ENCODE assay signal across 22 cellular contexts in the genomic region with DNA sequence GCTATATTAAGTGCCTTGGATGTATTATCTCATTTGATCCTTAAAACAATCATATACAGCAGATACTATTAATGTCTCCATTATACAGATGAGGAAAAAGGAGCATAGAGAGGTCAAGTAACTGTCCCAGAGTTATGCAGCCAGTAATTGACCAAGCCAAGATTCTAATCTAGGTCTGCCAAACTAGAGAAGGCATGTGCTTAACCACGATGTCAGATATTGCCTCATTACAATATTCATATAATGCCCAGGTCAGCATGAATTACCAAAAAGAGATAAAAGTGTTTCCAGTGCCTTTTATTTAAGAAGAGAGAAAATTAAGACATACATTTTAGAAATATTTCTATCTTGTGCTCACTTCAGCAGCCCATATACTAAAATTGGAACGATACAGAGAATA.
"Had no signal": no experiment of that assay in that cellular context is flagged by ENCODE, and none has a peak within 500 bp of the region (broad histone marks: within the 10 kb centered on the region; RNA-seq: fewer than 3 reads in every experiment).

No MANE protein-coding gene starts in this region.

- DNase-seq: activated CD4-positive, alpha-beta memory T cell treated with anti-CD3 and anti-CD28 coated beads for 36 hours; activated CD4-positive, alpha-beta T cell treated with anti-CD3 and anti-CD28 coated beads, Interleukin-2, amount 10 ng/mL, durations not matched to agents 7 days and 5 days; activated CD4-positive, CD25-positive, alpha-beta regulatory T cell; activated CD8-positive, alpha-beta memory T cell treated with anti-CD3 and anti-CD28 coated beads for 24 hours; activated T-cell treated with anti-CD3 and anti-CD28 coated beads, Interleukin-2, amount 50 U/mL, for 48 hours; adrenal gland; anterior cingulate cortex; caudate nucleus; Karpas-422; NCI-H1105; NCI-H1436; NCI-H187; NCI-H2081; NCI-H510A treated with DMSO at 0.1 percent for 48 hours; NCI-H69; NK-92 treated with Interleukin-12 subunit alpha and Interleukin-12 subunit beta, amount 100 ng/mL, for 24 hours; Peyer's patch; Right ventricle myocardium superior; SW 1271; T-helper 9 cell had no signal

- H3K27me3 Mint-ChIP-seq: activated CD4-positive, alpha-beta memory T cell treated with anti-CD3 and anti-CD28 coated beads for 36 hours; activated CD4-positive, alpha-beta T cell treated with anti-CD3 and anti-CD28 coated beads, Interleukin-2, amount 10 ng/mL, durations not matched to agents 7 days and 5 days had no signal

- ATAC-seq: activated naive CD4-positive, alpha-beta T cell treated with anti-CD3 and anti-CD28 coated beads, Interleukin-2, amount 50 U/mL, for 72 hours; SK-N-SH treated with all-trans-retinoic acid at 6 μM for 48 hours had no signal

- H3K4me3 Mint-ChIP-seq: activated CD4-positive, alpha-beta memory T cell treated with anti-CD3 and anti-CD28 coated beads for 36 hours; activated CD4-positive, alpha-beta T cell treated with anti-CD3 and anti-CD28 coated beads, Interleukin-2, amount 10 ng/mL, durations not matched to agents 7 days and 5 days had no signal

- H3K27ac Mint-ChIP-seq: activated CD4-positive, alpha-beta memory T cell treated with anti-CD3 and anti-CD28 coated beads for 36 hours; activated CD4-positive, alpha-beta T cell treated with anti-CD3 and anti-CD28 coated beads, Interleukin-2, amount 10 ng/mL, durations not matched to agents 7 days and 5 days; activated naive CD4-positive, alpha-beta T cell treated with anti-CD3 and anti-CD28 coated beads, Interleukin-2, amount 50 U/mL, for 72 hours had no signal

- H3K9me3 Mint-ChIP-seq: activated CD4-positive, alpha-beta memory T cell treated with anti-CD3 and anti-CD28 coated beads for 36 hours; activated CD4-positive, alpha-beta T cell treated with anti-CD3 and anti-CD28 coated beads, Interleukin-2, amount 10 ng/mL, durations not matched to agents 7 days and 5 days; activated naive CD4-positive, alpha-beta T cell treated with anti-CD3 and anti-CD28 coated beads, Interleukin-2, amount 50 U/mL, for 72 hours had no signal
